17 cellular contexts compared by ENCODE assay signal in genomic region chr16:85520853-85521736, GRCh38.
DNase-seq lines count a peak whose midpoint lies in the region; ATAC-seq, FAIRE-seq and TF ChIP-seq lines count a peak whose summit lies in the region.
"Had no signal": no experiment of that assay in that cellular context is flagged by ENCODE, and none has a peak within 500 bp of the region (broad histone marks: within the 10 kb centered on the region; RNA-seq: fewer than 3 reads in every experiment).

No MANE protein-coding gene starts in this region.

- no peaks in the 10 kb centered on the region for H3K27me3 Mint-ChIP-seq in WTC11 (ENCODE audit: low read depth)

- TF ChIP-seq RAD21 in HepG2 (CRISPR knock-in tag; IDR thresholded peaks at IDR 0.05) = peak; percentile 28; the same call in 1 of the 2 replicates

- 0 out of 2 replicates have a peak, but pooled peaks cover 3% of the 10 kb centered on the region for H3K36me3 Mint-ChIP-seq in WTC11

- WGBS in HepG2 (ENCODE audit: low lambda C conversion rate) = 14% methylated on average over 22 of the region's 24 CpGs
- WGBS in transverse colon (ENCODE audit: low coverage in 1 of 2), 2 donors = 61% methylated on average over 24 of the region's 24 CpGs; no CpG with 5 or more reads in 1 of the 2 donors

- FAIRE-seq in HepG2 (lab: Jason Lieb, UNC) = peak; percentile 81
- FAIRE-seq: D721Med had no signal

- no peaks in the 10 kb centered on the region for H3K79me2 ChIP-seq in HepG2 (ENCODE audit: insufficient read depth, low read length)

- TF ChIP-seq POLR2A in HepG2 (IDR thresholded peaks at IDR 0.05; ENCODE audit: insufficient read depth in 1 of 2, low read depth in 2 of 2, low read length in 2 of 2) (no peak), transverse colon (IDR thresholded peaks at IDR 0.05) (no peak)

- in situ Hi-C loops in HepG2 (cut with HindIII; ENCODE audit: extremely low pct_ligation_motif_present, low pct_unique_long_range_greater_than_20kb) (no loop called here), transverse colon (cut with MboI; ENCODE audit: low pct_ligation_motif_present in 1 of 4, low pct_unique_long_range_greater_than_20kb in 1 of 4, low sequenced_read_pairs in 3 of 4) (no loop called here)

- no peak overlapping the region for H3K4me3 Mint-ChIP-seq in WTC11
- H3K4me3 Mint-ChIP-seq: activated CD4-positive, alpha-beta T cell treated with anti-CD3 and anti-CD28 coated beads, Interleukin-2, amount 10 ng/mL, durations not matched to agents 24 days and 14 days; nephron progenitor cell had no signal

- peak; percentile 54 to 93; a peak in 3 of 4 replicates for TF ChIP-seq EP300 in HepG2 (IDR thresholded peaks at IDR 0.05; ENCODE audit: low read depth in 2 of 2, low read length in 2 of 2)
- peak; percentile 76 for TF ChIP-seq EP300 in HepG2 (CRISPR knock-in tag; IDR thresholded peaks at IDR 0.05; ENCODE audit: borderline replicate concordance)
- no peak for TF ChIP-seq EP300 in transverse colon (IDR thresholded peaks at IDR 0.05; ENCODE audit: low read depth)

- CTCF ChIA-PET in WTC11 (lab: Charles Lee) (interaction anchor here (1.0 to 1.5 kb wide), 2 partner anchors 30 to 105 kb away, joined by 3 to 4 read pairs; no protein-coding TSS in a partner anchor), HepG2 (lab: Yijun Ruan, JAX; ENCODE audit: low intra/inter-chr PET ratio, low total read pairs) (no interaction called here)

- ATAC-seq in WTC11 (no peak), HepG2 (no peak)
- ATAC-seq: gastrocnemius medialis had no signal

- intact Hi-C loops in HepG2 (cut with micrococcal nuclease; ENCODE audit: unreplicated experiment) = loop anchor here (10.0 kb wide), 1 partner anchor 94 kb away; the partner anchor contains the start of gene GSE1
- intact Hi-C loops in transverse colon (cut with DNase I; ENCODE audit: low total_unique reads) = no loop called here

- BruUV-seq in HepG2 (replicated peaks; lab: Mats Ljungman, UMichigan) = no TSS peak

- H3K9me3 Mint-ChIP-seq in WTC11 = peaks cover 9% of the 10 kb centered on the region

- no peak for TF ChIP-seq CTCF in WTC11 (IDR thresholded peaks at IDR 0.05)
- 0 out of 2 replicates have a peak, but pooled peaks have one; percentile 9 for TF ChIP-seq CTCF in HepG2 (CRISPR knock-in tag; IDR thresholded peaks at IDR 0.05)
- no peak for TF ChIP-seq CTCF in transverse colon (IDR thresholded peaks at IDR 0.05)

- POLR2A ChIA-PET in WTC11 (lab: Charles Lee) = no interaction called here
- POLR2A ChIA-PET in HepG2 (lab: Yijun Ruan, JAX) = interaction anchor here (0.9 to 8.1 kb wide), 5 partner anchors 17 to 72 kb away, joined by 3 to 227 read pairs (median 8); no protein-coding TSS in a partner anchor

- H3K4me1 Mint-ChIP-seq in WTC11 = peaks cover 39% of the 10 kb centered on the region
- H3K4me1 Mint-ChIP-seq: activated CD4-positive, alpha-beta T cell treated with anti-CD3 and anti-CD28 coated beads, Interleukin-2, amount 10 ng/mL, durations not matched to agents 24 days and 14 days had no signal

- H3K4me3 ChIP-seq in HepG2 (replicated peaks in 1 of 3; ENCODE audit: insufficient read depth in 1 of 3, low read depth in 2 of 3, low read length in 3 of 3) (peak overlapping the region in 2 of 3 experiments; percentile 17 to 47; a peak in 3 of 6 replicates), transverse colon (no peak overlapping the region)
- H3K4me3 ChIP-seq: gastrocnemius medialis, skin epidermis, thoracic aorta had no signal

- H3K27ac ChIP-seq in HepG2 (ENCODE audit: extremely low read length, insufficient read depth, low read length) (peak overlapping the region; percentile 60), transverse colon (peak overlapping the region in 3 of 4 donors; percentile 24 to 56 (median 33))
- H3K27ac ChIP-seq: gastrocnemius medialis, thoracic aorta had no signal

- H3K4me2 ChIP-seq in HepG2 (ENCODE audit: low read depth, low read length) = peak overlapping the region; percentile 62

- no peaks in the 10 kb centered on the region for H4K20me1 ChIP-seq in HepG2 (ENCODE audit: insufficient read depth, low read length)

- H3K9me3 ChIP-seq in HepG2 (ENCODE audit: low read length) = no peaks in the 10 kb centered on the region
- no peaks in the 10 kb centered on the region for H3K9me3 ChIP-seq in transverse colon
- H3K9me3 ChIP-seq: gastrocnemius medialis, thoracic aorta had no signal

- H3K36me3 ChIP-seq in HepG2 (replicated peaks in 1 of 2; ENCODE audit: control insufficient read depth in 1 of 2, insufficient read depth in 2 of 2, low read length in 2 of 2) (no peaks in the 10 kb centered on the region), transverse colon (no peaks in the 10 kb centered on the region)
- H3K36me3 ChIP-seq: gastrocnemius medialis, thoracic aorta had no signal

- H3K27ac Mint-ChIP-seq in WTC11 = peak overlapping the region; percentile 68; the same call in 1 of the 2 replicates
- H3K27ac Mint-ChIP-seq: activated CD4-positive, alpha-beta T cell treated with anti-CD3 and anti-CD28 coated beads, Interleukin-2, amount 10 ng/mL, durations not matched to agents 24 days and 14 days; nephron progenitor cell had no signal

- DNase-seq in NCI-H2196 (lab: John Stamatoyannopoulos, UW; ENCODE audit: unreplicated experiment) (peak; percentile 49), NCI-H2196 treated with DMSO at 0.1 percent for 48 hours (lab: John Stamatoyannopoulos, UW; ENCODE audit: unreplicated experiment) (no peak), WTC11 (ENCODE audit: low spot score) (no peak), HepG2 (ENCODE audit: low spot score) (peak; percentile 71), transverse colon (peak; percentile 91), NCI-H2029 (lab: John Stamatoyannopoulos, UW) (no peak), Ammon's horn (ENCODE audit: low spot score) (no peak)
- no peak for DNase-seq in activated CD4-positive, alpha-beta T cell treated with anti-CD3 and anti-CD28 coated beads, Interleukin-2, amount 50 U/mL, for 48 hours
- DNase-seq: activated CD4-positive, alpha-beta T cell treated with anti-CD3 and anti-CD28 coated beads, Interleukin-2, amount 10 ng/mL, durations not matched to agents 24 days and 14 days; amniotic stem cell; gastrocnemius medialis; Kasumi-1; kidney glomerular epithelial cell; nephron progenitor cell had no signal

- H2AFZ ChIP-seq in HepG2 (ENCODE audit: low read length) = no peak overlapping the region

- H3K9ac ChIP-seq in HepG2 (ENCODE audit: insufficient read depth, low read depth, low read length) = peak overlapping the region; percentile 19

- H3K27me3 ChIP-seq in HepG2 (ENCODE audit: control insufficient read depth in 1 of 2, insufficient read depth in 2 of 2, low read length in 2 of 2) (no peaks in the 10 kb centered on the region), transverse colon (no peaks in the 10 kb centered on the region)
- H3K27me3 ChIP-seq: gastrocnemius medialis had no signal

- H3K4me1 ChIP-seq in HepG2 (ENCODE audit: insufficient read depth, low read length) = peaks cover 77% of the 10 kb centered on the region
- peaks cover 20 to 39% (median 30%) of the 10 kb centered on the region in 4 donors for H3K4me1 ChIP-seq in transverse colon

TF ChIP-seq in WTC11, 78 proteins besides CTCF, POLR2A, EP300 and RAD21 (continues in another document):
- TF ChIP-seq IRF1 (CRISPR knock-in tag; IDR thresholded peaks at IDR 0.05) (no peak), GRHL2 (CRISPR knock-in tag; IDR thresholded peaks at IDR 0.05; ENCODE audit: insufficient replicate concordance, severe bottlenecking) (no peak), MYBL2 (CRISPR knock-in tag; IDR thresholded peaks at IDR 0.05) (no peak)

TF ChIP-seq in HepG2, 621 proteins besides CTCF, POLR2A, EP300 and RAD21 (continues in another document):
- TF ChIP-seq GTF2F1 (IDR thresholded peaks at IDR 0.05; ENCODE audit: low read length) (no peak), ZNF230 (CRISPR knock-in tag; IDR thresholded peaks at IDR 0.05) (0 out of 2 replicates have a peak, but pooled peaks have one; percentile 22), ZFX (CRISPR knock-in tag; IDR thresholded peaks at IDR 0.05; ENCODE audit: low read depth) (peak; percentile 56; the same call in 1 of the 2 replicates), SALL1 (CRISPR knock-in tag; IDR thresholded peaks at IDR 0.05) (peak; percentile 85), ZNF260 (CRISPR knock-in tag; IDR thresholded peaks at IDR 0.05; ENCODE audit: borderline replicate concordance, low read depth) (peak; percentile 76; the same call in 1 of the 2 replicates), ZNF234 (CRISPR knock-in tag; conservative IDR thresholded peaks at IDR 0.05) (no peak), ARID5B (CRISPR knock-in tag; IDR thresholded peaks at IDR 0.05) (peak; percentile 68), ZNF550 (CRISPR knock-in tag; IDR thresholded peaks at IDR 0.05; ENCODE audit: borderline replicate concordance) (no peak), ZNF883 (CRISPR knock-in tag; IDR thresholded peaks at IDR 0.05; ENCODE audit: not compliant biosample characterization) (peak; percentile 56), EEA1 (CRISPR knock-in tag; IDR thresholded peaks at IDR 0.05; ENCODE audit: borderline replicate concordance) (0 out of 2 replicates have a peak, but pooled peaks have one; percentile 20), MEF2D (CRISPR knock-in tag; IDR thresholded peaks at IDR 0.05) (peak; percentile 88)

Comparison
In these comparisons a context has a peak if more than half of its experiments do, and no peak if none do; other contexts are left out.
1. DNase-seq: peak in NCI-H2196 (single experiment), HepG2 (single experiment) and transverse colon (single experiment); none in NCI-H2196 treated with DMSO at 0.1 percent for 48 hours (single experiment), WTC11 (single experiment), NCI-H2029 (single experiment), Ammon's horn (single experiment) and activated CD4-positive, alpha-beta T cell treated with anti-CD3 and anti-CD28 coated beads, Interleukin-2, amount 50 U/mL, for 48 hours (0 of 2).
2. H3K4me3 ChIP-seq: peak in HepG2 (2 of 3); none in transverse colon (0 of 4).